Comparison of ENCODE assay signal across 20 cellular contexts in the genomic region with DNA sequence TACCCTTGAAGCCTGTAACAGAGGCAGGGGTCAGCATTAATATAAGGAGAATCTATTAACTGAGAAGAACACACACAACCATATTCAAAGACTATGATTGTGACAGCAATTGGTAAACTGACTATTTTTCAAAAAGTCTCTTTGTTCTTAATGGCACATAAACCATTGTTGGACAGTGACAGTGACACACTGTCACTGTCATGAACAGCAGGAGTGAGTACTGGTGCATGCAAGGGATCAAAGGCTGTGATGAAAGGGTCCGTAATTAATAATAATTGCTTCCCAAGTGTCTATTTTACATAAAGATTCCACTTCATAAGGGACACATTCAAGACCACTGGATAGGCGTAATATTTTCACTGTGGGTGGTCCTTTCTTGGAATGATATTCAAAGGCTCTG. TPM values are rescaled to one million over a fixed set of nuclear protein-coding genes. Genes with fewer than 3 reads are reported as not detected.
"Had no signal": no experiment of that assay in that cellular context is flagged by ENCODE, and none has a peak within 500 bp of the region (broad histone marks: within the 10 kb centered on the region; RNA-seq: fewer than 3 reads in every experiment).

No MANE protein-coding gene starts in this region.

- DNase-seq: erythroblast; foreskin keratinocyte; head of caudate nucleus; kidney glomerular epithelial cell; mammary epithelial cell; natural killer cell; occipital lobe; small intestine; stimulated activated CD4-positive, alpha-beta T cell treated with anti-CD3 and anti-CD28 coated beads, Interleukin-2, amount 100 ng/mL, for 48 hours; stimulated activated CD8-positive, alpha-beta memory T cell treated with anti-CD3 and anti-CD28 coated beads, Interleukin-4, amount 100 ng/mL, for 48 hours; stimulated activated naive CD8-positive, alpha-beta T cell treated with anti-CD3 and anti-CD28 coated beads, Interleukin-15, Interleukin-2, amounts not matched to agents 100 U/mL and 50 U/mL, for 24 hours; testis; upper lobe of right lung had no signal

- H3K9me3 ChIP-seq: right atrium auricular region, testis, tibial nerve, upper lobe of right lung, vagina had no signal

- H3K4me1 ChIP-seq: foreskin keratinocyte, parathyroid adenoma, testis, upper lobe of right lung had no signal

- ATAC-seq: foreskin keratinocyte; left lobe of liver; natural killer cell; stimulated activated effector memory CD8-positive, alpha-beta T cell treated with anti-CD3 and anti-CD28 coated beads, Interleukin-12 subunit alpha, Interleukin-12 subunit beta, amount 100 ng/mL, for 72 hours; stimulated activated naive CD8-positive, alpha-beta T cell treated with anti-CD3 and anti-CD28 coated beads, Interleukin-15, Interleukin-2, amounts not matched to agents 100 U/mL and 50 U/mL, for 24 hours; upper lobe of right lung had no signal

- H3K4me3 ChIP-seq: hepatocyte, right atrium auricular region, testis, tibial nerve, upper lobe of right lung, vagina had no signal

- H3K36me3 ChIP-seq: right atrium auricular region, upper lobe of right lung, vagina had no signal

- H3K27me3 ChIP-seq: foreskin keratinocyte, hepatocyte, right atrium auricular region, testis, tibial nerve, upper lobe of right lung, vagina had no signal

- H3K27ac ChIP-seq: foreskin keratinocyte, hepatocyte, parathyroid adenoma, right atrium auricular region, testis, tibial nerve, upper lobe of right lung, vagina had no signal

RNA-seq across cellular contexts. Expression of a gene that starts 50.8 kb away (rescaled TPM):
- total RNA-seq: natural killer cell had no signal
